In genomic region chr13:104740616-104741222, GRCh38 we compare ENCODE assay signal across 29 cellular contexts.
A peak's percentile ranks its signal among the peaks of the same experiment; 100 is the strongest.
DNase-seq lines count a peak whose midpoint lies in the region; ATAC-seq and TF ChIP-seq lines count a peak whose summit lies in the region.
"Had no signal": no experiment of that assay in that cellular context is flagged by ENCODE, and none has a peak within 500 bp of the region (broad histone marks: within the 10 kb centered on the region; RNA-seq: fewer than 3 reads in every experiment).

No MANE protein-coding gene starts in this region.

- WGBS in adrenal gland, 4 donors: 36 to 40% (median 39%) methylated on average over 8 of the region's 8 CpGs

- ATAC-seq in left cardiac atrium: no peak
- ATAC-seq in HG03442 (IDR thresholded peaks at IDR 0.05; ENCODE audit: unreplicated experiment): no peak
- ATAC-seq: gastroesophageal sphincter, HCT116, sciatic nerve, T-cell had no signal

- H3K27me3 ChIP-seq in left ventricle myocardium inferior (ENCODE audit: low read depth) (no peaks in the 10 kb centered on the region), adrenal gland (no peaks in the 10 kb centered on the region)
- H3K27me3 ChIP-seq: breast epithelium, colonic mucosa, gastroesophageal sphincter, stomach, uterus had no signal

- no peak overlapping the region for H3K27ac ChIP-seq in left ventricle myocardium inferior (replicated peaks)
- no peak overlapping the region for H3K27ac ChIP-seq in adrenal gland
- H3K27ac ChIP-seq: breast epithelium, colonic mucosa, gastroesophageal sphincter, stomach, uterus had no signal

- H3K9me3 ChIP-seq in left ventricle myocardium inferior (replicated peaks) (no peaks in the 10 kb centered on the region), adrenal gland (replicated peaks in 1 of 3) (no peaks in the 10 kb centered on the region)
- H3K9me3 ChIP-seq: breast epithelium, colonic mucosa, gastroesophageal sphincter, stomach, uterus had no signal

- no peak overlapping the region for H3K4me3 ChIP-seq in left ventricle myocardium inferior
- no peak overlapping the region for H3K4me3 ChIP-seq in adrenal gland
- H3K4me3 ChIP-seq: breast epithelium, colonic mucosa, gastroesophageal sphincter, stomach, uterus had no signal

- no peak for TF ChIP-seq POLR2A in adrenal gland (IDR thresholded peaks at IDR 0.05)

- TF ChIP-seq CTCF in left ventricle myocardium inferior (IDR thresholded peaks at IDR 0.05; ENCODE audit: borderline replicate concordance): no peak
- no peak for TF ChIP-seq CTCF in adrenal gland (IDR thresholded peaks at IDR 0.05)

- intact Hi-C loops in left cardiac atrium (cut with DNase I) (no loop called here), left ventricle myocardium inferior (cut with micrococcal nuclease) (no loop called here), adrenal gland (cut with DNase I) (no loop called here)

- H3K4me1 ChIP-seq in left ventricle myocardium inferior (no peaks in the 10 kb centered on the region), adrenal gland (replicated peaks in 1 of 2) (no peaks in the 10 kb centered on the region)
- H3K4me1 ChIP-seq: breast epithelium, colonic mucosa, gastroesophageal sphincter, stomach, uterus had no signal

- H3K36me3 ChIP-seq in left ventricle myocardium inferior: no peaks in the 10 kb centered on the region
- H3K36me3 ChIP-seq in adrenal gland (replicated peaks in 1 of 2): no peaks in the 10 kb centered on the region
- H3K36me3 ChIP-seq: breast epithelium, colonic mucosa, gastroesophageal sphincter, stomach, uterus had no signal

- DNase-seq in left cardiac atrium: peak; percentile 19
- DNase-seq in left ventricle myocardium inferior: no peak
- peak; percentile 81 for DNase-seq in NCI-H2171 (lab: John Stamatoyannopoulos, UW)
- peak in 6 of 7 donors; percentile 16 to 41 (median 26) for DNase-seq in adrenal gland
- DNase-seq in retina: peak; percentile 9
- no peak for DNase-seq in GM03348 (ENCODE audit: low spot score)
- DNase-seq in HuH-7.5 (ENCODE audit: low spot score): no peak
- DNase-seq: activated B cell treated with CpG ODN at 0.5 μM for 24 hours; activated CD4-positive, alpha-beta T cell treated with anti-CD3 and anti-CD28 coated beads, Interleukin-2, amount 50 U/mL, for 1 hour; activated effector memory CD4-positive, alpha-beta T cell treated with Interleukin-2 at 50 U/mL for 16 hours; activated T-cell treated with anti-CD3 and anti-CD28 coated beads, Interleukin-2, amount 50 U/mL, for 1 hour; CD4-positive, alpha-beta T cell; colonic mucosa; effector CD4-positive, alpha-beta T cell; hippocampal formation; mammary epithelial cell; NCI-H1092; NCI-H187; NCI-H2227 treated with DMSO at 0.1 percent for 48 hours; NCI-H774; stimulated activated CD4-positive, alpha-beta T cell treated with anti-CD3 and anti-CD28 coated beads, Interleukin-4, amount 100 ng/mL, for 1 hour; stomach; T-cell had no signal

Comparison
In these comparisons a context has a peak if more than half of its experiments do, and no peak if none do; other contexts are left out.
1. DNase-seq: peak in left cardiac atrium (single experiment), NCI-H2171 (single experiment), adrenal gland (6 of 7) and retina (single experiment); none in left ventricle myocardium inferior (single experiment), GM03348 (single experiment) and HuH-7.5 (single experiment).